ENCODE assay signal across 1 cellular context in the genomic region with DNA sequence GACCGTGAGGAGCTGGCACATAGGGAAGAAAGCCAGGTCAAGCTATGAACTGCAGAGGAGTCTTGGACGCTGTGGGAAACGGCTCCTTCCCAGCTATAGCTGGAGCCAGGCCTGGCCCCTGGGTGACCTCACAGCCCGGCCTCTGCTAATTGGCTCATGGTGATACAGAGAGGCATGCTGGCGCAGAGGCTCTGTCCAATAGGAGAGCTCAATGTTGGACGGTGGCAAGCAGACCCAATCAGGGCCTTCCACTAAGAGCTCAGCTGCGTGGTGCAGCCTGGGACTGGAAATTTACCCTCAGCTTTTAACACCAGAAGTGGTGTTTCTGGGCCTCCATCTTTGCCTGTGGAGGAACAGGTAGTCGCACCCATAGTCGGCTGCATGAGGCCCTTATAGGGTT.
TF ChIP-seq lines count a peak whose summit lies in the region.

No MANE protein-coding gene starts in this region.

TF ChIP-seq in K562, 482 proteins besides CTCF, POLR2A, EP300 and RAD21 (continued from another document and continues in another):
- TF ChIP-seq, protein P1, sequence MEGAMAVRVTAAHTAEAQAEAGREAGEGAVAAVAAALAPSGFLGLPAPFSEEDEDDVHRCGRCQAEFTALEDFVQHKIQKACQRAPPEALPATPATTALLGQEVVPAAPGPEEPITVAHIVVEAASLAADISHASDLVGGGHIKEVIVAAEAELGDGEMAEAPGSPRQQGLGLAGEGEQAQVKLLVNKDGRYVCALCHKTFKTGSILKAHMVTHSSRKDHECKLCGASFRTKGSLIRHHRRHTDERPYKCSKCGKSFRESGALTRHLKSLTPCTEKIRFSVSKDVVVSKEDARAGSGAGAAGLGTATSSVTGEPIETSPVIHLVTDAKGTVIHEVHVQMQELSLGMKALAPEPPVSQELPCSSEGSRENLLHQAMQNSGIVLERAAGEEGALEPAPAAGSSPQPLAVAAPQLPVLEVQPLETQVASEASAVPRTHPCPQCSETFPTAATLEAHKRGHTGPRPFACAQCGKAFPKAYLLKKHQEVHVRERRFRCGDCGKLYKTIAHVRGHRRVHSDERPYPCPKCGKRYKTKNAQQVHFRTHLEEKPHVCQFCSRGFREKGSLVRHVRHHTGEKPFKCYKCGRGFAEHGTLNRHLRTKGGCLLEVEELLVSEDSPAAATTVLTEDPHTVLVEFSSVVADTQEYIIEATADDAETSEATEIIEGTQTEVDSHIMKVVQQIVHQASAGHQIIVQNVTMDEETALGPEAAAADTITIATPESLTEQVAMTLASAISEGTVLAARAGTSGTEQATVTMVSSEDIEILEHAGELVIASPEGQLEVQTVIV (CRISPR knock-in tag; IDR thresholded peaks at IDR 0.05; ENCODE audit: borderline replicate concordance): no peak
- TF ChIP-seq FOS (IDR thresholded peaks at IDR 0.05; ENCODE audit: extremely low read depth, insufficient read length) (peak; percentile 77), EGR1 (conservative IDR thresholded peaks at IDR 0.05) (no peak), TCF7 (IDR thresholded peaks at IDR 0.05; ENCODE audit: borderline replicate concordance) (no peak), BDP1 (IDR thresholded peaks at IDR 0.05; ENCODE audit: insufficient read depth, insufficient read length) (no peak), HMG20A (CRISPR knock-in tag; conservative IDR thresholded peaks at IDR 0.05) (no peak), GTF2A2 (tag; IDR thresholded peaks at IDR 0.05) (no peak), RBFOX2 (IDR thresholded peaks at IDR 0.05; ENCODE audit: low read depth, low read length) (0 out of 2 replicates have a peak, but pooled peaks have one; percentile 31), OTX1 (CRISPR knock-in tag; IDR thresholded peaks at IDR 0.05) (no peak), CBX5 (IDR thresholded peaks at IDR 0.05; ENCODE audit: borderline replicate concordance, low read depth) (peak; percentile 27; the same call in 1 of the 2 replicates), HMG20B (CRISPR knock-in tag; IDR thresholded peaks at IDR 0.05) (no peak), PYGO2 (tag; IDR thresholded peaks at IDR 0.05) (no peak), ZFP36 (IDR thresholded peaks at IDR 0.05; ENCODE audit: low read depth, low read length, partially characterized antibody) (no peak), ZNF583 (CRISPR knock-in tag; IDR thresholded peaks at IDR 0.05) (no peak), ZNF239 (CRISPR knock-in tag; IDR thresholded peaks at IDR 0.05) (no peak), NELFE (IDR thresholded peaks at IDR 0.05; ENCODE audit: insufficient read depth, insufficient read length) (no peak), ATF7 (IDR thresholded peaks at IDR 0.05) (peak; percentile 38; the same call in 1 of the 2 replicates), ZFX (CRISPR knock-in tag; IDR thresholded peaks at IDR 0.05) (peak; percentile 35), PHF21A (IDR thresholded peaks at IDR 0.05; ENCODE audit: borderline replicate concordance, low read depth) (no peak), ZSCAN32 (CRISPR knock-in tag; IDR thresholded peaks at IDR 0.05) (no peak), ZKSCAN8 (CRISPR knock-in tag; IDR thresholded peaks at IDR 0.05) (no peak), LCOR (CRISPR knock-in tag; IDR thresholded peaks at IDR 0.05) (peak; percentile 28; the same call in 1 of the 2 replicates), RHOXF2B (CRISPR knock-in tag; conservative IDR thresholded peaks at IDR 0.05) (no peak), ATF1 (CRISPR knock-in tag; IDR thresholded peaks at IDR 0.05) (no peak), ATF1 (tag; IDR thresholded peaks at IDR 0.05) (peak; percentile 39; the same call in 1 of the 2 replicates), ZNF24 (IDR thresholded peaks at IDR 0.05) (no peak), GABPB1 (CRISPR knock-in tag; IDR thresholded peaks at IDR 0.05) (no peak), KDM5B (IDR thresholded peaks at IDR 0.05; ENCODE audit: insufficient replicate concordance, low read depth, low read length) (no peak), MBD2 (IDR thresholded peaks at IDR 0.05; ENCODE audit: borderline replicate concordance, low read depth) (peak; percentile 58; the same call in 1 of the 2 replicates), ASH1L (IDR thresholded peaks at IDR 0.05; ENCODE audit: borderline replicate concordance, low read depth, partially characterized antibody) (peak; percentile 57), ZNF316 (IDR thresholded peaks at IDR 0.05) (no peak), HNRNPK (IDR thresholded peaks at IDR 0.05; ENCODE audit: low read depth, low read length, poor library complexity, severe bottlenecking) (no peak), ZNF134 (CRISPR knock-in tag; conservative IDR thresholded peaks at IDR 0.05) (no peak), NR3C1 (CRISPR knock-in tag; IDR thresholded peaks at IDR 0.05) (no peak), RBM22 (IDR thresholded peaks at IDR 0.05; ENCODE audit: low read depth, low read length, poor library complexity, severe bottlenecking) (no peak), ZNF143 (CRISPR knock-in tag; IDR thresholded peaks at IDR 0.05) (no peak; the same call in 1 of the 2 replicates)
- TF ChIP-seq, protein P2, sequence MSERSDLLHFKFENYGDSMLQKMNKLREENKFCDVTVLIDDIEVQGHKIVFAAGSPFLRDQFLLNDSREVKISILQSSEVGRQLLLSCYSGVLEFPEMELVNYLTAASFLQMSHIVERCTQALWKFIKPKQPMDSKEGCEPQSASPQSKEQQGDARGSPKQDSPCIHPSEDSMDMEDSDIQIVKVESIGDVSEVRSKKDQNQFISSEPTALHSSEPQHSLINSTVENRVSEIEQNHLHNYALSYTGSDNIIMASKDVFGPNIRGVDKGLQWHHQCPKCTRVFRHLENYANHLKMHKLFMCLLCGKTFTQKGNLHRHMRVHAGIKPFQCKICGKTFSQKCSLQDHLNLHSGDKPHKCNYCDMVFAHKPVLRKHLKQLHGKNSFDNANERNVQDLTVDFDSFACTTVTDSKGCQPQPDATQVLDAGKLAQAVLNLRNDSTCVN (CRISPR knock-in tag; IDR thresholded peaks at IDR 0.05): no peak
- TF ChIP-seq, protein P3, sequence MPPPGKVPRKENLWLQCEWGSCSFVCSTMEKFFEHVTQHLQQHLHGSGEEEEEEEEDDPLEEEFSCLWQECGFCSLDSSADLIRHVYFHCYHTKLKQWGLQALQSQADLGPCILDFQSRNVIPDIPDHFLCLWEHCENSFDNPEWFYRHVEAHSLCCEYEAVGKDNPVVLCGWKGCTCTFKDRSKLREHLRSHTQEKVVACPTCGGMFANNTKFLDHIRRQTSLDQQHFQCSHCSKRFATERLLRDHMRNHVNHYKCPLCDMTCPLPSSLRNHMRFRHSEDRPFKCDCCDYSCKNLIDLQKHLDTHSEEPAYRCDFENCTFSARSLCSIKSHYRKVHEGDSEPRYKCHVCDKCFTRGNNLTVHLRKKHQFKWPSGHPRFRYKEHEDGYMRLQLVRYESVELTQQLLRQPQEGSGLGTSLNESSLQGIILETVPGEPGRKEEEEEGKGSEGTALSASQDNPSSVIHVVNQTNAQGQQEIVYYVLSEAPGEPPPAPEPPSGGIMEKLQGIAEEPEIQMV (tag; conservative IDR thresholded peaks at IDR 0.05; ENCODE audit: low read depth): no peak
- TF ChIP-seq, protein P4, sequence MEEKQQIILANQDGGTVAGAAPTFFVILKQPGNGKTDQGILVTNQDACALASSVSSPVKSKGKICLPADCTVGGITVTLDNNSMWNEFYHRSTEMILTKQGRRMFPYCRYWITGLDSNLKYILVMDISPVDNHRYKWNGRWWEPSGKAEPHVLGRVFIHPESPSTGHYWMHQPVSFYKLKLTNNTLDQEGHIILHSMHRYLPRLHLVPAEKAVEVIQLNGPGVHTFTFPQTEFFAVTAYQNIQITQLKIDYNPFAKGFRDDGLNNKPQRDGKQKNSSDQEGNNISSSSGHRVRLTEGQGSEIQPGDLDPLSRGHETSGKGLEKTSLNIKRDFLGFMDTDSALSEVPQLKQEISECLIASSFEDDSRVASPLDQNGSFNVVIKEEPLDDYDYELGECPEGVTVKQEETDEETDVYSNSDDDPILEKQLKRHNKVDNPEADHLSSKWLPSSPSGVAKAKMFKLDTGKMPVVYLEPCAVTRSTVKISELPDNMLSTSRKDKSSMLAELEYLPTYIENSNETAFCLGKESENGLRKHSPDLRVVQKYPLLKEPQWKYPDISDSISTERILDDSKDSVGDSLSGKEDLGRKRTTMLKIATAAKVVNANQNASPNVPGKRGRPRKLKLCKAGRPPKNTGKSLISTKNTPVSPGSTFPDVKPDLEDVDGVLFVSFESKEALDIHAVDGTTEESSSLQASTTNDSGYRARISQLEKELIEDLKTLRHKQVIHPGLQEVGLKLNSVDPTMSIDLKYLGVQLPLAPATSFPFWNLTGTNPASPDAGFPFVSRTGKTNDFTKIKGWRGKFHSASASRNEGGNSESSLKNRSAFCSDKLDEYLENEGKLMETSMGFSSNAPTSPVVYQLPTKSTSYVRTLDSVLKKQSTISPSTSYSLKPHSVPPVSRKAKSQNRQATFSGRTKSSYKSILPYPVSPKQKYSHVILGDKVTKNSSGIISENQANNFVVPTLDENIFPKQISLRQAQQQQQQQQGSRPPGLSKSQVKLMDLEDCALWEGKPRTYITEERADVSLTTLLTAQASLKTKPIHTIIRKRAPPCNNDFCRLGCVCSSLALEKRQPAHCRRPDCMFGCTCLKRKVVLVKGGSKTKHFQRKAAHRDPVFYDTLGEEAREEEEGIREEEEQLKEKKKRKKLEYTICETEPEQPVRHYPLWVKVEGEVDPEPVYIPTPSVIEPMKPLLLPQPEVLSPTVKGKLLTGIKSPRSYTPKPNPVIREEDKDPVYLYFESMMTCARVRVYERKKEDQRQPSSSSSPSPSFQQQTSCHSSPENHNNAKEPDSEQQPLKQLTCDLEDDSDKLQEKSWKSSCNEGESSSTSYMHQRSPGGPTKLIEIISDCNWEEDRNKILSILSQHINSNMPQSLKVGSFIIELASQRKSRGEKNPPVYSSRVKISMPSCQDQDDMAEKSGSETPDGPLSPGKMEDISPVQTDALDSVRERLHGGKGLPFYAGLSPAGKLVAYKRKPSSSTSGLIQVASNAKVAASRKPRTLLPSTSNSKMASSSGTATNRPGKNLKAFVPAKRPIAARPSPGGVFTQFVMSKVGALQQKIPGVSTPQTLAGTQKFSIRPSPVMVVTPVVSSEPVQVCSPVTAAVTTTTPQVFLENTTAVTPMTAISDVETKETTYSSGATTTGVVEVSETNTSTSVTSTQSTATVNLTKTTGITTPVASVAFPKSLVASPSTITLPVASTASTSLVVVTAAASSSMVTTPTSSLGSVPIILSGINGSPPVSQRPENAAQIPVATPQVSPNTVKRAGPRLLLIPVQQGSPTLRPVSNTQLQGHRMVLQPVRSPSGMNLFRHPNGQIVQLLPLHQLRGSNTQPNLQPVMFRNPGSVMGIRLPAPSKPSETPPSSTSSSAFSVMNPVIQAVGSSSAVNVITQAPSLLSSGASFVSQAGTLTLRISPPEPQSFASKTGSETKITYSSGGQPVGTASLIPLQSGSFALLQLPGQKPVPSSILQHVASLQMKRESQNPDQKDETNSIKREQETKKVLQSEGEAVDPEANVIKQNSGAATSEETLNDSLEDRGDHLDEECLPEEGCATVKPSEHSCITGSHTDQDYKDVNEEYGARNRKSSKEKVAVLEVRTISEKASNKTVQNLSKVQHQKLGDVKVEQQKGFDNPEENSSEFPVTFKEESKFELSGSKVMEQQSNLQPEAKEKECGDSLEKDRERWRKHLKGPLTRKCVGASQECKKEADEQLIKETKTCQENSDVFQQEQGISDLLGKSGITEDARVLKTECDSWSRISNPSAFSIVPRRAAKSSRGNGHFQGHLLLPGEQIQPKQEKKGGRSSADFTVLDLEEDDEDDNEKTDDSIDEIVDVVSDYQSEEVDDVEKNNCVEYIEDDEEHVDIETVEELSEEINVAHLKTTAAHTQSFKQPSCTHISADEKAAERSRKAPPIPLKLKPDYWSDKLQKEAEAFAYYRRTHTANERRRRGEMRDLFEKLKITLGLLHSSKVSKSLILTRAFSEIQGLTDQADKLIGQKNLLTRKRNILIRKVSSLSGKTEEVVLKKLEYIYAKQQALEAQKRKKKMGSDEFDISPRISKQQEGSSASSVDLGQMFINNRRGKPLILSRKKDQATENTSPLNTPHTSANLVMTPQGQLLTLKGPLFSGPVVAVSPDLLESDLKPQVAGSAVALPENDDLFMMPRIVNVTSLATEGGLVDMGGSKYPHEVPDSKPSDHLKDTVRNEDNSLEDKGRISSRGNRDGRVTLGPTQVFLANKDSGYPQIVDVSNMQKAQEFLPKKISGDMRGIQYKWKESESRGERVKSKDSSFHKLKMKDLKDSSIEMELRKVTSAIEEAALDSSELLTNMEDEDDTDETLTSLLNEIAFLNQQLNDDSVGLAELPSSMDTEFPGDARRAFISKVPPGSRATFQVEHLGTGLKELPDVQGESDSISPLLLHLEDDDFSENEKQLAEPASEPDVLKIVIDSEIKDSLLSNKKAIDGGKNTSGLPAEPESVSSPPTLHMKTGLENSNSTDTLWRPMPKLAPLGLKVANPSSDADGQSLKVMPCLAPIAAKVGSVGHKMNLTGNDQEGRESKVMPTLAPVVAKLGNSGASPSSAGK (IDR thresholded peaks at IDR 0.05): peak; percentile 44; the same call in 1 of the 2 replicates
- TF ChIP-seq, protein P5, sequence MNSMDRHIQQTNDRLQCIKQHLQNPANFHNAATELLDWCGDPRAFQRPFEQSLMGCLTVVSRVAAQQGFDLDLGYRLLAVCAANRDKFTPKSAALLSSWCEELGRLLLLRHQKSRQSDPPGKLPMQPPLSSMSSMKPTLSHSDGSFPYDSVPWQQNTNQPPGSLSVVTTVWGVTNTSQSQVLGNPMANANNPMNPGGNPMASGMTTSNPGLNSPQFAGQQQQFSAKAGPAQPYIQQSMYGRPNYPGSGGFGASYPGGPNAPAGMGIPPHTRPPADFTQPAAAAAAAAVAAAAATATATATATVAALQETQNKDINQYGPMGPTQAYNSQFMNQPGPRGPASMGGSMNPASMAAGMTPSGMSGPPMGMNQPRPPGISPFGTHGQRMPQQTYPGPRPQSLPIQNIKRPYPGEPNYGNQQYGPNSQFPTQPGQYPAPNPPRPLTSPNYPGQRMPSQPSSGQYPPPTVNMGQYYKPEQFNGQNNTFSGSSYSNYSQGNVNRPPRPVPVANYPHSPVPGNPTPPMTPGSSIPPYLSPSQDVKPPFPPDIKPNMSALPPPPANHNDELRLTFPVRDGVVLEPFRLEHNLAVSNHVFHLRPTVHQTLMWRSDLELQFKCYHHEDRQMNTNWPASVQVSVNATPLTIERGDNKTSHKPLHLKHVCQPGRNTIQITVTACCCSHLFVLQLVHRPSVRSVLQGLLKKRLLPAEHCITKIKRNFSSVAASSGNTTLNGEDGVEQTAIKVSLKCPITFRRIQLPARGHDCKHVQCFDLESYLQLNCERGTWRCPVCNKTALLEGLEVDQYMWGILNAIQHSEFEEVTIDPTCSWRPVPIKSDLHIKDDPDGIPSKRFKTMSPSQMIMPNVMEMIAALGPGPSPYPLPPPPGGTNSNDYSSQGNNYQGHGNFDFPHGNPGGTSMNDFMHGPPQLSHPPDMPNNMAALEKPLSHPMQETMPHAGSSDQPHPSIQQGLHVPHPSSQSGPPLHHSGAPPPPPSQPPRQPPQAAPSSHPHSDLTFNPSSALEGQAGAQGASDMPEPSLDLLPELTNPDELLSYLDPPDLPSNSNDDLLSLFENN (IDR thresholded peaks at IDR 0.05; ENCODE audit: low read depth in 2 of 2, low read length in 2 of 2): no peak
- TF ChIP-seq, protein P6, sequence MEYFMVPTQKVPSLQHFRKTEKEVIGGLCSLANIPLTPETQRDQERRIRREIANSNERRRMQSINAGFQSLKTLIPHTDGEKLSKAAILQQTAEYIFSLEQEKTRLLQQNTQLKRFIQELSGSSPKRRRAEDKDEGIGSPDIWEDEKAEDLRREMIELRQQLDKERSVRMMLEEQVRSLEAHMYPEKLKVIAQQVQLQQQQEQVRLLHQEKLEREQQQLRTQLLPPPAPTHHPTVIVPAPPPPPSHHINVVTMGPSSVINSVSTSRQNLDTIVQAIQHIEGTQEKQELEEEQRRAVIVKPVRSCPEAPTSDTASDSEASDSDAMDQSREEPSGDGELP (CRISPR knock-in tag; IDR thresholded peaks at IDR 0.05; ENCODE audit: borderline replicate concordance): peak; percentile 47; the same call in 1 of the 2 replicates
